ENCODE assay signal across 35 cellular contexts in genomic region chr5:84748313-84748712, GRCh38.
"Had no signal": no experiment of that assay in that cellular context is flagged by ENCODE, and none has a peak within 500 bp of the region (broad histone marks: within the 10 kb centered on the region; RNA-seq: fewer than 3 reads in every experiment).

No MANE protein-coding gene starts in this region.

- H3K9me3 ChIP-seq: MG63 had no signal

- DNase-seq: Karpas-422, Kasumi-1, MG63, MM.1S, MV-4-11, NCI-H1048, NCI-H1092, NCI-H1092 treated with DMSO at 0.1 percent for 48 hours, NCI-H1105, NCI-H1105 treated with DMSO at 0.1 percent for 48 hours, NCI-H1417, NCI-H1417 treated with DMSO at 0.1 percent for 48 hours, NCI-H1436, NCI-H1436 treated with DMSO at 0.1 percent for 48 hours, NCI-H146, NCI-H1694, NCI-H1694 treated with DMSO at 0.1 percent for 48 hours, NCI-H187, NCI-H187 treated with DMSO at 0.1 percent for 48 hours, NCI-H1930, NCI-H2029, NCI-H2029 treated with DMSO at 0.1 percent for 48 hours, NCI-H2081, NCI-H2081 treated with DMSO at 0.1 percent for 48 hours, NCI-H2107, NCI-H2171, NCI-H2171 treated with DMSO at 0.1 percent for 48 hours, NCI-H2227 treated with DMSO at 0.1 percent for 48 hours, NCI-H345, NCI-H446, NCI-H446 treated with DMSO at 0.1 percent for 48 hours, NCI-H510A, NCI-H510A treated with DMSO at 0.1 percent for 48 hours, NCI-H524, NCI-H524 treated with DMSO at 0.1 percent for 48 hours had no signal

- H3K4me3 ChIP-seq: MG63 had no signal

- H3K27me3 ChIP-seq: MG63 had no signal

- H3K36me3 ChIP-seq: MG63 had no signal
